In genomic region chr4:177265729-177266128, GRCh38 we compare ENCODE assay signal across 20 cellular contexts. TPM values are rescaled to one million over a fixed set of nuclear protein-coding genes. Genes with fewer than 3 reads are reported as not detected.
"Had no signal": no experiment of that assay in that cellular context is flagged by ENCODE, and none has a peak within 500 bp of the region (broad histone marks: within the 10 kb centered on the region; RNA-seq: fewer than 3 reads in every experiment).

No MANE protein-coding gene starts in this region.

- H3K9me3 ChIP-seq: esophagus squamous epithelium, gastroesophageal sphincter, lower lobe of right lung, pancreas, spleen, testis, tibial nerve, upper lobe of right lung, vagina had no signal

- H3K27me3 ChIP-seq: esophagus squamous epithelium, gastroesophageal sphincter, pancreas, spleen, testis, tibial nerve, upper lobe of right lung, vagina had no signal

- H3K4me3 ChIP-seq: esophagus squamous epithelium, gastroesophageal sphincter, lower lobe of right lung, pancreas, spleen, testis, tibial nerve, upper lobe of right lung, vagina had no signal

- H3K27ac ChIP-seq: esophagus squamous epithelium, gastroesophageal sphincter, lower lobe of right lung, pancreas, spleen, testis, tibial nerve, upper lobe of right lung, vagina had no signal

- ATAC-seq: gastroesophageal sphincter; lower lobe of right lung; natural killer cell treated with Interleukin-12 subunit alpha and Interleukin-12 subunit beta and Interleukin-15 and Interleukin-18, amount 100 ng/mL, for 72 hours; pancreas; right cardiac atrium; stimulated activated naive B cell treated with anti-CD40 and anti-IgM and Interleukin-4, amounts not matched to agents 10 μg/mL and 1 μg/mL and 100 μg/mL, for 72 hours; stimulated activated naive CD8-positive, alpha-beta T cell treated with anti-CD3 and anti-CD28 coated beads, Interleukin-15, amount 100 ng/mL, for 72 hours; upper lobe of right lung had no signal

- H3K4me1 ChIP-seq: esophagus squamous epithelium, gastroesophageal sphincter, lower lobe of right lung, pancreas, spleen, testis, tibial nerve, upper lobe of right lung, vagina had no signal

- H3K36me3 ChIP-seq: esophagus squamous epithelium, gastroesophageal sphincter, lower lobe of right lung, pancreas, spleen, tibial nerve, upper lobe of right lung, vagina had no signal

- DNase-seq: dermis blood vessel endothelial cell; esophagus squamous epithelium; foreskin fibroblast; glutamatergic neuron; lower lobe of right lung; occipital lobe; pancreas; right cardiac atrium; spleen; stimulated activated CD4-positive, alpha-beta T cell treated with anti-CD3 and anti-CD28 coated beads, Interleukin-15, amount 100 ng/mL, for 24 hours; stimulated activated CD4-positive, alpha-beta T cell treated with anti-CD3 and anti-CD28 coated beads, Interleukin-1b, Interleukin-23, amount 100 ng/mL, for 48 hours; stimulated activated CD4-positive, alpha-beta T cell treated with anti-CD3 and anti-CD28 coated beads, Interleukin-4, amount 100 ng/mL, for 24 hours; stimulated activated naive B cell treated with anti-CD40 and anti-IgM and Interleukin-4, amounts not matched to agents 10 μg/mL and 1 μg/mL and 100 μg/mL, for 72 hours; stimulated activated naive CD8-positive, alpha-beta T cell treated with anti-CD3 and anti-CD28 coated beads, Interleukin-15, amount 100 ng/mL, for 72 hours; testis; upper lobe of right lung had no signal

RNA-seq across cellular contexts. Expression of gene NEIL3, which starts 43.9 kb away (rescaled TPM):
- total RNA-seq: tibial nerve had no signal
- polyA plus RNA-seq: pancreas, right cardiac atrium had no signal
